ENCODE assay signal across 19 cellular contexts in the genomic region with DNA sequence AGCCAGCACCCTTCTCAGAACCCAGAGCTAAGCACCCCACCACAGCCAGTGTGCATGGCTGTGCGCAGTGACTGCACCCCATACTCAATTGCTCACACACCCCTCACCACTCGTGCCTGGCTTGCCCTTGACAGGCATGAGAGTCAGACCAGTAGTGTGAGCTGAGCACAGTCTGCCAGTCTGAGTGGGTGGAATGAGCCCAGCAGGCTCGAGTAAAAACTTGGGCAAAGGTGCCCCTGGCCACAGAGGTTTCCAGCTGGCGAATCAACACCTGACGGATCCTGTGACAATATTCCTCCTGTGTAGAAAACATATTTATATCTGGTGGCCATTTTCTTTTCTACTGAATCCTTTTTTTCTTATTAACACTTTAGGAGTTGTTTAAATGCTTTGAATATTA.
DNase-seq lines count a peak whose midpoint lies in the region; ATAC-seq and TF ChIP-seq lines count a peak whose summit lies in the region.
"Had no signal": no experiment of that assay in that cellular context is flagged by ENCODE, and none has a peak within 500 bp of the region (broad histone marks: within the 10 kb centered on the region; RNA-seq: fewer than 3 reads in every experiment).

No MANE protein-coding gene starts in this region.

- ATAC-seq in Right ventricle myocardium inferior: peak; percentile 26
- peak; percentile 34 for ATAC-seq in stimulated activated memory B cell treated with anti-CD40 and anti-IgM and Interleukin-4, amounts not matched to agents 10 μg/mL and 1 μg/mL and 100 μg/mL, for 72 hours
- no peak for ATAC-seq in HG02938 (IDR thresholded peaks at IDR 0.05; ENCODE audit: unreplicated experiment)

- no peak for TF ChIP-seq CTCF in glutamatergic neuron (IDR thresholded peaks at IDR 0.05; ENCODE audit: partially characterized antibody, unreplicated experiment)

- no peak overlapping the region for H3K4me2 ChIP-seq in neuronal stem cell (ENCODE audit: insufficient read depth, low read length, poor library complexity, severe bottlenecking)
- H3K4me2 ChIP-seq: BLaER1 had no signal

- intact Hi-C loops in Right ventricle myocardium inferior (cut with DNase I): no loop called here
- intact Hi-C loops in cardiac septum (cut with DNase I): no loop called here

- no peak overlapping the region for H3K4me3 ChIP-seq in neuronal stem cell (ENCODE audit: low read length in 2 of 2)
- H3K4me3 ChIP-seq: BLaER1 had no signal

- H3K4me1 Mint-ChIP-seq in stimulated activated memory B cell treated with anti-CD40 and anti-IgM and Interleukin-4, amounts not matched to agents 10 μg/mL and 1 μg/mL and 100 μg/mL, for 72 hours: no peaks in the 10 kb centered on the region
- H3K4me1 Mint-ChIP-seq in T-helper 2 cell treated with Interferon-gamma antibody and Interleukin-4, amounts not matched to agents 5 μg/mL and 100 μg/mL, for 36 hours (ENCODE audit: low read depth): no peaks in the 10 kb centered on the region
- H3K4me1 Mint-ChIP-seq in glutamatergic neuron (ENCODE audit: low read depth, unreplicated experiment): no peaks in the 10 kb centered on the region
- H3K4me1 Mint-ChIP-seq: CD14-positive monocyte; CD4-positive, alpha-beta memory T cell; CD4-positive, CD25-positive, alpha-beta regulatory T cell; CD8-positive, alpha-beta memory T cell had no signal

- no peak overlapping the region for H4K91ac ChIP-seq in neuronal stem cell (ENCODE audit: low read depth, low read length, poor library complexity)

- H2BK120ac ChIP-seq in neuronal stem cell (ENCODE audit: low read depth, low read length): no peak overlapping the region

- H3K36me3 ChIP-seq in neuronal stem cell (replicated peaks in 1 of 2; ENCODE audit: control insufficient read depth in 2 of 2, insufficient read depth in 2 of 2, low read length in 2 of 2): no peaks in the 10 kb centered on the region
- H3K36me3 ChIP-seq: BE2C had no signal

- H3K27ac Mint-ChIP-seq in stimulated activated memory B cell treated with anti-CD40 and anti-IgM and Interleukin-4, amounts not matched to agents 10 μg/mL and 1 μg/mL and 100 μg/mL, for 72 hours: no peak overlapping the region
- H3K27ac Mint-ChIP-seq in T-helper 2 cell treated with Interferon-gamma antibody and Interleukin-4, amounts not matched to agents 5 μg/mL and 100 μg/mL, for 36 hours: no peak overlapping the region
- H3K27ac Mint-ChIP-seq in glutamatergic neuron (ENCODE audit: unreplicated experiment): no peak overlapping the region
- H3K27ac Mint-ChIP-seq: CD4-positive, alpha-beta memory T cell; CD4-positive, CD25-positive, alpha-beta regulatory T cell; CD8-positive, alpha-beta memory T cell had no signal

- peak overlapping the region; percentile 63 for H3K14ac ChIP-seq in neuronal stem cell (ENCODE audit: low read length)

- H3K36me3 Mint-ChIP-seq in stimulated activated memory B cell treated with anti-CD40 and anti-IgM and Interleukin-4, amounts not matched to agents 10 μg/mL and 1 μg/mL and 100 μg/mL, for 72 hours: peaks cover 25% of the 10 kb centered on the region
- no peaks in the 10 kb centered on the region for H3K36me3 Mint-ChIP-seq in T-helper 2 cell treated with Interferon-gamma antibody and Interleukin-4, amounts not matched to agents 5 μg/mL and 100 μg/mL, for 36 hours (ENCODE audit: low read depth)
- H3K36me3 Mint-ChIP-seq in glutamatergic neuron (ENCODE audit: unreplicated experiment): no peaks in the 10 kb centered on the region
- H3K36me3 Mint-ChIP-seq: CD14-positive monocyte had no signal

- H3K9ac ChIP-seq in neuronal stem cell (ENCODE audit: low read depth, low read length, poor library complexity): peak overlapping the region; percentile 54
- H3K9ac ChIP-seq: BLaER1 had no signal

- peak overlapping the region; percentile 56 for H2BK15ac ChIP-seq in neuronal stem cell (ENCODE audit: low read length)

- H4K8ac ChIP-seq in neuronal stem cell (ENCODE audit: low read depth, low read length): no peak overlapping the region

- H3K18ac ChIP-seq in neuronal stem cell (ENCODE audit: low read length): no peak overlapping the region

- peak overlapping the region; percentile 93 for H2BK12ac ChIP-seq in neuronal stem cell (ENCODE audit: low read length)

- H3K4me1 ChIP-seq in neuronal stem cell (ENCODE audit: control insufficient read depth in 2 of 2, insufficient read depth in 1 of 2, low read depth in 1 of 2, low read length in 2 of 2): no peaks in the 10 kb centered on the region
- H3K4me1 ChIP-seq: BE2C, BLaER1 had no signal

- H3K27me3 Mint-ChIP-seq in stimulated activated memory B cell treated with anti-CD40 and anti-IgM and Interleukin-4, amounts not matched to agents 10 μg/mL and 1 μg/mL and 100 μg/mL, for 72 hours: no peaks in the 10 kb centered on the region
- no peaks in the 10 kb centered on the region for H3K27me3 Mint-ChIP-seq in T-helper 2 cell treated with Interferon-gamma antibody and Interleukin-4, amounts not matched to agents 5 μg/mL and 100 μg/mL, for 36 hours (ENCODE audit: low read depth)
- H3K27me3 Mint-ChIP-seq in glutamatergic neuron (ENCODE audit: unreplicated experiment): no peaks in the 10 kb centered on the region
- H3K27me3 Mint-ChIP-seq: CD4-positive, alpha-beta memory T cell; CD4-positive, CD25-positive, alpha-beta regulatory T cell; CD8-positive, alpha-beta memory T cell had no signal

- no peak overlapping the region for H3K27ac ChIP-seq in neuronal stem cell (replicated peaks; ENCODE audit: low read length)
- H3K27ac ChIP-seq: BLaER1 had no signal

- H3K27me3 ChIP-seq in neuronal stem cell (ENCODE audit: control insufficient read depth in 3 of 3, insufficient read depth in 3 of 3, low read depth in 1 of 3, low read length in 3 of 3): no peaks in the 10 kb centered on the region
- H3K27me3 ChIP-seq: BE2C, BLaER1 had no signal

- no peak overlapping the region for H2BK5ac ChIP-seq in neuronal stem cell (ENCODE audit: low read length)

- whole genome bisulfite sequencing in neuronal stem cell (ENCODE audit: extremely low coverage in 2 of 2, insufficient read length in 2 of 2, insufficient replicate concordance in 1 of 2), 2 donors: no CpG with 5 or more reads among the region's 5 CpGs

- H3K9me3 ChIP-seq in neuronal stem cell (replicated peaks in 1 of 2; ENCODE audit: control insufficient read depth in 2 of 2, insufficient read depth in 1 of 2, low read depth in 1 of 2, low read length in 2 of 2): peaks cover 2 to 9% of the 10 kb centered on the region in 2 donors
- H3K9me3 ChIP-seq: BE2C had no signal

- H3K23ac ChIP-seq in neuronal stem cell (ENCODE audit: low read depth, low read length, poor library complexity): no peak overlapping the region

- no peaks in the 10 kb centered on the region for H3K9me3 Mint-ChIP-seq in stimulated activated memory B cell treated with anti-CD40 and anti-IgM and Interleukin-4, amounts not matched to agents 10 μg/mL and 1 μg/mL and 100 μg/mL, for 72 hours
- H3K9me3 Mint-ChIP-seq in T-helper 2 cell treated with Interferon-gamma antibody and Interleukin-4, amounts not matched to agents 5 μg/mL and 100 μg/mL, for 36 hours: no peaks in the 10 kb centered on the region
- H3K9me3 Mint-ChIP-seq in glutamatergic neuron (ENCODE audit: unreplicated experiment): no peaks in the 10 kb centered on the region
- H3K9me3 Mint-ChIP-seq: CD4-positive, CD25-positive, alpha-beta regulatory T cell; CD8-positive, alpha-beta memory T cell had no signal

- no peak overlapping the region for H3K4me3 Mint-ChIP-seq in stimulated activated memory B cell treated with anti-CD40 and anti-IgM and Interleukin-4, amounts not matched to agents 10 μg/mL and 1 μg/mL and 100 μg/mL, for 72 hours
- H3K4me3 Mint-ChIP-seq in T-helper 2 cell treated with Interferon-gamma antibody and Interleukin-4, amounts not matched to agents 5 μg/mL and 100 μg/mL, for 36 hours: no peak overlapping the region
- no peak overlapping the region for H3K4me3 Mint-ChIP-seq in glutamatergic neuron (ENCODE audit: unreplicated experiment)
- H3K4me3 Mint-ChIP-seq: CD14-positive monocyte; CD4-positive, alpha-beta memory T cell; CD4-positive, CD25-positive, alpha-beta regulatory T cell; CD8-positive, alpha-beta memory T cell had no signal

- no peak overlapping the region for H2AFZ ChIP-seq in neuronal stem cell (ENCODE audit: low read length)

- no peak overlapping the region for H3K4ac ChIP-seq in neuronal stem cell (ENCODE audit: low read length)

- H2AK5ac ChIP-seq in neuronal stem cell (ENCODE audit: low read depth, low read length): no peak overlapping the region

- no peaks in the 10 kb centered on the region for H3K79me1 ChIP-seq in neuronal stem cell (ENCODE audit: low read depth, low read length)

- DNase-seq in Right ventricle myocardium inferior (ENCODE audit: missing footprints) (no peak), cardiac septum (ENCODE audit: low spot score) (no peak), neuronal stem cell (ENCODE audit: low spot score) (no peak), glutamatergic neuron (no peak)
- no peak for DNase-seq in T-helper 2 cell treated with Interferon-gamma antibody and Interleukin-4, amounts not matched to agents 5 μg/mL and 100 μg/mL, for 36 hours (ENCODE audit: low spot score)
- DNase-seq: 8988T; ACHN; BE2C; C1 segment of cervical spinal cord; CD4-positive, alpha-beta memory T cell; CD4-positive, CD25-positive, alpha-beta regulatory T cell; CD8-positive, alpha-beta memory T cell; COR-L47; DMS79 treated with DMSO at 0.1 percent for 48 hours; GF-D8 had no signal
